In genomic region chr3:112302881-112303761, GRCh38 we compare ENCODE assay signal across 10 cellular contexts. TPM values are rescaled to one million over a fixed set of nuclear protein-coding genes. Genes with fewer than 3 reads are reported as not detected.
DNase-seq lines count a peak whose midpoint lies in the region; ATAC-seq and TF ChIP-seq lines count a peak whose summit lies in the region.
"Had no signal": no experiment of that assay in that cellular context is flagged by ENCODE, and none has a peak within 500 bp of the region (broad histone marks: within the 10 kb centered on the region; RNA-seq: fewer than 3 reads in every experiment).

No MANE protein-coding gene starts in this region.

- peak overlapping the region; percentile 26 for H3K4me2 ChIP-seq in neural cell (ENCODE audit: low read length)

- in situ Hi-C loops in GM13976 (cut with MboI; ENCODE audit: low sequenced_read_pairs, unreplicated experiment), result loop anchor here (25.0 kb wide), 1 partner anchor 684 kb away; the partner anchor contains the start of genes CD200R1 and GTPBP8

- 17% methylated on average over 9 to 12 of the region's 12 CpGs for WGBS in endodermal cell (ENCODE audit: insufficient coverage in 1 of 2, insufficient read length in 1 of 2), 2 experiments

- peaks cover 6% of the 10 kb centered on the region for H3K9me3 Mint-ChIP-seq in endodermal cell
- H3K9me3 Mint-ChIP-seq: IgD-negative memory B cell had no signal

- H3K27ac ChIP-seq in HUES6 (ENCODE audit: low read depth, low read length) (peak overlapping the region; percentile 68), endodermal cell (ENCODE audit: low read depth, low read length) (peak overlapping the region; percentile 90), neural cell (ENCODE audit: low read length) (no peak overlapping the region)

- H3F3A ChIP-seq in neural cell (ENCODE audit: insufficient read depth, low read length, poor library complexity, severe bottlenecking), result no peaks in the 10 kb centered on the region

- H3K4me1 ChIP-seq in HUES6 (ENCODE audit: control insufficient read depth, insufficient read depth, low read length) (peaks cover 40% of the 10 kb centered on the region), endodermal cell (ENCODE audit: control insufficient read depth, insufficient read depth, low read length) (peaks cover 13% of the 10 kb centered on the region)

- no peaks in the 10 kb centered on the region for H3K36me3 Mint-ChIP-seq in endodermal cell (ENCODE audit: low read depth)
- H3K36me3 Mint-ChIP-seq: IgD-negative memory B cell had no signal

- H3K4me3 ChIP-seq in HUES6 (ENCODE audit: low read depth, low read length), result peak overlapping the region; percentile 51
- peak overlapping the region; percentile 81 for H3K4me3 ChIP-seq in endodermal cell (ENCODE audit: low read length)
- H3K4me3 ChIP-seq in neural cell (ENCODE audit: low read length), result peak overlapping the region; percentile 56
- H3K4me3 ChIP-seq: lung had no signal

- H3K79me2 ChIP-seq in neural cell (replicated peaks; ENCODE audit: insufficient read depth, low read length), result no peaks in the 10 kb centered on the region

- no peaks in the 10 kb centered on the region for H3K27me3 Mint-ChIP-seq in endodermal cell (ENCODE audit: insufficient read depth)
- H3K27me3 Mint-ChIP-seq: IgD-negative memory B cell had no signal

- ATAC-seq in GM18861 (IDR thresholded peaks at IDR 0.05; ENCODE audit: unreplicated experiment), result no peak

- no peaks in the 10 kb centered on the region for H3K27me3 ChIP-seq in HUES6 (ENCODE audit: control insufficient read depth, insufficient read depth, low read length)
- no peaks in the 10 kb centered on the region for H3K27me3 ChIP-seq in endodermal cell (ENCODE audit: control insufficient read depth, insufficient read depth, low read length, poor library complexity, severe bottlenecking)
- H3K27me3 ChIP-seq in neural cell (ENCODE audit: insufficient read depth, low read depth, low read length), result no peaks in the 10 kb centered on the region

- H3K4me1 Mint-ChIP-seq in endodermal cell, result peaks cover 21% of the 10 kb centered on the region

- no peaks in the 10 kb centered on the region for H3K9me2 ChIP-seq in neural cell (ENCODE audit: insufficient read depth, low read length)

- TF ChIP-seq EP300 in neural cell (conservative IDR thresholded peaks at IDR 0.05; ENCODE audit: poor library complexity, severe bottlenecking), result no peak

- DNase-seq in GM13976 (ENCODE audit: low spot score) (peak; percentile 13), endodermal cell (peak; percentile 81), cerebellum (ENCODE audit: low spot score) (no peak), NCI-H524 (lab: John Stamatoyannopoulos, UW) (no peak), mucosa of gallbladder (ENCODE audit: low spot score) (no peak)

- TF ChIP-seq RAD21 in neural cell (conservative IDR thresholded peaks at IDR 0.05), result no peak

- no peak overlapping the region for H3K4me3 Mint-ChIP-seq in endodermal cell
- H3K4me3 Mint-ChIP-seq: IgD-negative memory B cell had no signal

- H3K36me3 ChIP-seq in HUES6 (ENCODE audit: control insufficient read depth, insufficient read depth, low read length) (no peaks in the 10 kb centered on the region), endodermal cell (ENCODE audit: control insufficient read depth, insufficient read depth, low read length) (no peaks in the 10 kb centered on the region), neural cell (ENCODE audit: insufficient read depth, low read length) (no peaks in the 10 kb centered on the region)

- no peak overlapping the region for H3K27ac Mint-ChIP-seq in endodermal cell
- H3K27ac Mint-ChIP-seq: IgD-negative memory B cell had no signal

- H3K9ac ChIP-seq in HUES6 (ENCODE audit: low read length) (peak overlapping the region; percentile 44), endodermal cell (ENCODE audit: extremely low read depth, low read length, poor library complexity, severe bottlenecking) (peak overlapping the region; percentile 44), neural cell (ENCODE audit: low read length) (no peak overlapping the region)

- H3K9me3 ChIP-seq in HUES6 (ENCODE audit: control insufficient read depth, insufficient read depth, low read depth, low read length) (peaks cover 20% of the 10 kb centered on the region; the same call in 1 of the 2 replicates), endodermal cell (ENCODE audit: control insufficient read depth, low read length) (peaks cover 22% of the 10 kb centered on the region), neural cell (ENCODE audit: low read length) (no peaks in the 10 kb centered on the region)

- no peak overlapping the region for H2AFZ ChIP-seq in neural cell (ENCODE audit: low read depth, low read length)

- TF ChIP-seq CTCF in GM13976 (IDR thresholded peaks at IDR 0.05; ENCODE audit: borderline replicate concordance, control extremely low read depth, extremely low read depth, insufficient read depth, missing control alignments) (no peak), endodermal cell (conservative IDR thresholded peaks at IDR 0.05) (no peak), neural cell (IDR thresholded peaks at IDR 0.05; ENCODE audit: poor library complexity, severe bottlenecking) (no peak)

- H4K20me1 ChIP-seq in neural cell (ENCODE audit: insufficient read depth), result no peaks in the 10 kb centered on the region

TF ChIP-seq in neural cell, 6 proteins besides CTCF, POLR2A, EP300 and RAD21:
- TF ChIP-seq MXI1 (conservative IDR thresholded peaks at IDR 0.05; ENCODE audit: poor library complexity, severe bottlenecking) (no peak), SMC3 (conservative IDR thresholded peaks at IDR 0.05; ENCODE audit: poor library complexity) (no peak), POLR2AphosphoS5 (IDR thresholded peaks at IDR 0.05) (no peak), TAF1 (IDR thresholded peaks at IDR 0.05; ENCODE audit: low read depth) (no peak), REST (IDR thresholded peaks at IDR 0.05; ENCODE audit: borderline replicate concordance) (no peak), EZH2 (IDR thresholded peaks at IDR 0.05; ENCODE audit: borderline replicate concordance, insufficient read depth, low read length, poor library complexity, severe bottlenecking) (no peak)

RNA-seq across cellular contexts. Expression of gene SLC9C1, which starts 9.1 kb away (rescaled TPM):
- total RNA-seq in endodermal cell, result under 1 TPM; 0.24 to 0.66 TPM
- 0.18 TPM for polyA plus RNA-seq in endodermal cell (2013, experiment 1 of 2)
- 0.25 TPM for polyA plus RNA-seq in endodermal cell (2013, experiment 2 of 2)
- not detected in 2 replicates for polyA plus RNA-seq in neural cell
- not detected in 2 replicates for polyA minus RNA-seq in neural cell
- 0.45 TPM for total RNA-seq in cerebellum
- 0.46 TPM for total RNA-seq in mucosa of gallbladder
- polyA plus RNA-seq: IgD-negative memory B cell, lung had no signal

RNA-seq across cellular contexts. Expression of gene CD200, which starts 29.8 kb away (rescaled TPM):
- total RNA-seq in endodermal cell (10 to 100 TPM; 49.2 to 58.6 TPM), cerebellum (49.4 TPM), mucosa of gallbladder (10.5 TPM)
- 72.1 TPM for polyA plus RNA-seq in endodermal cell (2013, experiment 1 of 2)
- 69.1 TPM for polyA plus RNA-seq in endodermal cell (2013, experiment 2 of 2)
- 174 and 178 TPM in 2 replicates for polyA plus RNA-seq in neural cell
- 160 and 182 TPM in 2 replicates for polyA minus RNA-seq in neural cell

Comparison
In these comparisons a context has a peak if more than half of its experiments do, and no peak if none do; other contexts are left out.
1. DNase-seq: peak in GM13976 (single experiment) and endodermal cell (single experiment); none in cerebellum (single experiment), NCI-H524 (0 of 2) and mucosa of gallbladder (single experiment).
2. Peak in every context shown above with its lines, with median percentiles within 50 percentile points of each other: H3K4me3 ChIP-seq.